Comparison of ENCODE assay signal across 9 cellular contexts in the genomic region with DNA sequence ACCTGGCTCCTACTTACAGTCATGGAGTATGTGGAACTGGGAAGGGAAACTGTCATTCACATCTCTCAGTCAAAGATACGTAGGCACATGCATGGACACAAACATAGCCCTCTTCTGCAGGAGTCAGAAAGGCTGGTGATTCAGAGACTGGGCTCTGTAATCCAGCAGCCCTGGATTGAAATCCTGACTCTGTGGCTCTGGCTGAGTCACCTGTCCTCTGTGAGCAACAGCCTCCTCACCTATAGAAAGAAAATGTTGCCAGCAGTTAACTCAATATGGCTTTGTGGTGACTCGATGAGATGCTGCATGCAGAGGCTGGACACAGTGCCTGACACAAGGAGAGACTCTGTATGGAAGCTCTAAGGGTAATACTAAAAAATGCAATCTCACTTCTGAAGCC. TPM values are rescaled to one million over a fixed set of nuclear protein-coding genes. Genes with fewer than 3 reads are reported as not detected.
DNase-seq lines count a peak whose midpoint lies in the region; ATAC-seq and TF ChIP-seq lines count a peak whose summit lies in the region.
"Had no signal": no experiment of that assay in that cellular context is flagged by ENCODE, and none has a peak within 500 bp of the region (broad histone marks: within the 10 kb centered on the region; RNA-seq: fewer than 3 reads in every experiment).

No MANE protein-coding gene starts in this region.

- H3K9me3 Mint-ChIP-seq in Calu3 (ENCODE audit: low read depth, unreplicated experiment): no peaks in the 10 kb centered on the region

- BruUV-seq in Calu3 (replicated peaks; lab: Mats Ljungman, UMichigan): no TSS peak

- H3K36me3 Mint-ChIP-seq in Calu3 (ENCODE audit: insufficient read depth, unreplicated experiment): peaks cover 14% of the 10 kb centered on the region

- H3K27me3 Mint-ChIP-seq in Calu3 (ENCODE audit: unreplicated experiment): no peaks in the 10 kb centered on the region

- intact Hi-C loops in Calu3 (cut with micrococcal nuclease; ENCODE audit: unreplicated experiment): loop anchor here (5.0 kb wide), 1 partner anchor 92 kb away; the partner anchor contains the start of gene JADE2

- H3K27ac ChIP-seq in 22Rv1: peak overlapping the region; percentile 79; the same call in 1 of the 2 replicates

- CTCF ChIA-PET in Calu3 (lab: Charles Lee): no interaction called here

- no peak for TF ChIP-seq CTCF in 22Rv1 (IDR thresholded peaks at IDR 0.05)
- TF ChIP-seq CTCF in Calu3 (IDR thresholded peaks at IDR 0.05; ENCODE audit: unreplicated experiment): no peak

- no peak overlapping the region for H3K4me3 Mint-ChIP-seq in Calu3 (ENCODE audit: low read depth, unreplicated experiment)

- DNase-seq in Calu3 (no peak), SW480 (ENCODE audit: low spot score) (peak; percentile 66), kidney glomerular epithelial cell (lab: John Stamatoyannopoulos, UW) (peak; percentile 41), NCI-H1105 (lab: John Stamatoyannopoulos, UW) (no peak), HuH-7 (ENCODE audit: low spot score) (no peak)
- DNase-seq: NCI-H2171 had no signal

- peak overlapping the region; percentile 80 for H3K27ac Mint-ChIP-seq in Calu3 (ENCODE audit: unreplicated experiment)

- ATAC-seq in GM21737 (IDR thresholded peaks at IDR 0.05; ENCODE audit: unreplicated experiment) (no peak), GM19035 (IDR thresholded peaks at IDR 0.05; ENCODE audit: unreplicated experiment) (no peak)

- peaks cover 61% of the 10 kb centered on the region for H3K4me1 Mint-ChIP-seq in Calu3 (ENCODE audit: low read depth, unreplicated experiment)

RNA-seq across cellular contexts. Expression of gene CDKN2AIPNL, which starts 23.8 kb away (rescaled TPM):
- total RNA-seq in Calu3 (2022): 43.7 and 51.6 TPM in 2 replicates

Comparison
In these comparisons a context has a peak if more than half of its experiments do, and no peak if none do; other contexts are left out.
1. DNase-seq: peak in SW480 (single experiment) and kidney glomerular epithelial cell (single experiment); none in Calu3 (single experiment), NCI-H1105 (single experiment) and HuH-7 (single experiment).